ENCODE assay signal across 8 cellular contexts in genomic region chrX:152958524-152959465, GRCh38. TPM values are rescaled to one million over a fixed set of nuclear protein-coding genes. Genes with fewer than 3 reads are reported as not detected.
A peak's percentile ranks its signal among the peaks of the same experiment; 100 is the strongest.
DNase-seq lines count a peak whose midpoint lies in the region; ATAC-seq and TF ChIP-seq lines count a peak whose summit lies in the region.

No MANE protein-coding gene starts in this region.

- intact Hi-C loops in heart left ventricle (cut with DNase I) = loop anchor here in 2 of 10 donors (1.0 to 5.0 kb wide), 4 partner anchors 17 to 1576 kb away; no protein-coding TSS in a partner anchor
- intact Hi-C loops in posterior cingulate gyrus (cut with DNase I) = loop anchor here (10.0 kb wide), 2 partner anchors 546 to 996 kb away; no protein-coding TSS in a partner anchor

- no peak for TF ChIP-seq EP300 in upper lobe of left lung (IDR thresholded peaks at IDR 0.05)

- peaks cover 10% of the 10 kb centered on the region for H3K27me3 ChIP-seq in adipocyte (replicated peaks; ENCODE audit: control insufficient read depth, insufficient read depth, low read length)
- H3K27me3 ChIP-seq in heart left ventricle = peaks cover 0 to 4% (median 0%) of the 10 kb centered on the region in 9 donors
- no peaks in the 10 kb centered on the region for H3K27me3 ChIP-seq in upper lobe of left lung

- peak; percentile 78 to 97 (median 92) for DNase-seq in NCI-H1417 (lab: John Stamatoyannopoulos, UW)
- DNase-seq in SW 1271 (lab: John Stamatoyannopoulos, UW) = peak; percentile 51 to 85
- DNase-seq in adipocyte (ENCODE audit: low read depth) = peak; percentile 86
- peak; percentile 85 to 92 (median 88) for DNase-seq in heart left ventricle
- DNase-seq in posterior cingulate gyrus = peak; percentile 78 to 98 (median 88)
- peak; percentile 85 to 95 for DNase-seq in upper lobe of left lung

- ATAC-seq in HG02759 (IDR thresholded peaks at IDR 0.05; ENCODE audit: unreplicated experiment) (peak; percentile 99), heart left ventricle (peak; percentile 92 to 99 (median 98)), upper lobe of left lung (ENCODE audit: low FRiP score in 2 of 2) (peak; percentile 90 to 99)

- 21 to 47% (median 28%) methylated on average over 51 to 53 of the region's 53 CpGs for WGBS in heart left ventricle, 4 donors
- 38 to 41% methylated on average over 29 to 53 of the region's 53 CpGs for WGBS in upper lobe of left lung, 2 donors

- H3K4me3 ChIP-seq in adipocyte (ENCODE audit: low read length) (peak overlapping the region; percentile 72), heart left ventricle (peak overlapping the region in 10 of 12 donors; percentile 19 to 51 (median 39)), upper lobe of left lung (peak overlapping the region in 3 of 4 donors; percentile 31 to 33 (median 32))

- no peak for TF ChIP-seq POLR2A in heart left ventricle (IDR thresholded peaks at IDR 0.05)
- no peak for TF ChIP-seq POLR2A in upper lobe of left lung (IDR thresholded peaks at IDR 0.05)

- no peaks in the 10 kb centered on the region for H3K36me3 ChIP-seq in adipocyte (ENCODE audit: control insufficient read depth, insufficient read depth, low read length, severe bottlenecking)
- H3K36me3 ChIP-seq in heart left ventricle = no peaks in the 10 kb centered on the region
- no peaks in the 10 kb centered on the region for H3K36me3 ChIP-seq in upper lobe of left lung

- H3K9me3 ChIP-seq in adipocyte (ENCODE audit: control insufficient read depth, low read length) (no peaks in the 10 kb centered on the region), heart left ventricle (no peaks in the 10 kb centered on the region), upper lobe of left lung (no peaks in the 10 kb centered on the region)

- H3K27ac ChIP-seq in heart left ventricle = peak overlapping the region in 8 of 12 donors; percentile 47 to 74 (median 55)
- H3K27ac ChIP-seq in upper lobe of left lung = peak overlapping the region; percentile 20 to 78 (median 57)

- H3K4me1 ChIP-seq in adipocyte (ENCODE audit: control insufficient read depth, insufficient read depth, low read length) = no peaks in the 10 kb centered on the region
- peaks cover 0 to 8% (median 0%) of the 10 kb centered on the region in 12 donors for H3K4me1 ChIP-seq in heart left ventricle
- H3K4me1 ChIP-seq in upper lobe of left lung = peaks cover 0 to 11% (median 0%) of the 10 kb centered on the region in 4 donors

- TF ChIP-seq CTCF in GM12872 (IDR thresholded peaks at IDR 0.05; ENCODE audit: insufficient read depth, low read depth, low read length) (peak; percentile 70), heart left ventricle (IDR thresholded peaks at IDR 0.05) (peak; percentile 71 to 92 (median 80)), upper lobe of left lung (IDR thresholded peaks at IDR 0.05) (peak; percentile 88 to 96 (median 90))

- H3K9ac ChIP-seq in adipocyte (ENCODE audit: low read length) = peak overlapping the region; percentile 57

RNA-seq across cellular contexts. Expression of gene PNMA5, which starts 35.1 kb away (rescaled TPM):
- total RNA-seq in heart left ventricle (not detected), upper lobe of left lung (not detected)
- polyA plus RNA-seq in heart left ventricle = not detected

Comparison
In these comparisons a context has a peak if more than half of its experiments do, and no peak if none do; other contexts are left out.
1. Peak in every context shown above with its lines: DNase-seq, ATAC-seq, H3K4me3 ChIP-seq and H3K27ac ChIP-seq.